In genomic region chr1:26668121-26668786, GRCh38 we compare ENCODE assay signal across 7 cellular contexts. TPM values are rescaled to one million over a fixed set of nuclear protein-coding genes. Genes with fewer than 3 reads are reported as not detected.
DNase-seq lines count a peak whose midpoint lies in the region; ATAC-seq and TF ChIP-seq lines count a peak whose summit lies in the region.
"Not testable (repeated sequence)": the region's sequence is repeated elsewhere in the genome, so short reads cannot be mapped to it uniquely, and the experiment has no call there.

No MANE protein-coding gene starts in this region.

- H3K27ac Mint-ChIP-seq in GM23338, result not testable (repeated sequence)
- peak overlapping the region; percentile 5 for H3K27ac Mint-ChIP-seq in chondrocyte (ENCODE audit: unreplicated experiment)

- not testable (repeated sequence) for H3K27ac ChIP-seq in GM23338 (ENCODE audit: low read depth); osteoblast (ENCODE audit: low read depth, low read length)

- H3K4me1 ChIP-seq in GM23338 (ENCODE audit: insufficient read depth); adipocyte (ENCODE audit: control insufficient read depth, insufficient read depth, low read length); osteoblast (ENCODE audit: insufficient read depth, low read length): not testable (repeated sequence)

- TF ChIP-seq RAD21 in Ishikawa (IDR thresholded peaks at IDR 0.05; ENCODE audit: low read depth), result not testable (repeated sequence)

- not testable (repeated sequence) for H3F3A ChIP-seq in GM23338 (replicated peaks; ENCODE audit: low read depth)

- H3K27me3 Mint-ChIP-seq in GM23338 (ENCODE audit: insufficient read depth, low read depth, poor library complexity); chondrocyte (ENCODE audit: low read depth): not testable (repeated sequence)

- not testable (repeated sequence) for H3K4me3 ChIP-seq in AG10803 (ENCODE audit: low read length); GM23338; adipocyte (ENCODE audit: low read length); osteoblast (ENCODE audit: insufficient read depth, low read length)

- DNase-seq in AG10803 (ENCODE audit: low read depth), result peak; percentile 25
- DNase-seq in GM23338 (ENCODE audit: low spot score); chondrocyte (ENCODE audit: low spot score): not testable (repeated sequence)
- DNase-seq in adipocyte (ENCODE audit: low read depth), result peak; percentile 45
- DNase-seq in glomerular visceral epithelial cell (ENCODE audit: extremely low spot score), result peak; percentile 29
- DNase-seq in osteoblast (ENCODE audit: insufficient read length, low spot score, missing footprints), result peak; percentile 19

- H3K9me3 Mint-ChIP-seq in GM23338; chondrocyte (ENCODE audit: low read depth): not testable (repeated sequence)

- TF ChIP-seq EP300 in Ishikawa (IDR thresholded peaks at IDR 0.05; ENCODE audit: borderline replicate concordance), result not testable (repeated sequence)

- not testable (repeated sequence) for H3K4me2 ChIP-seq in GM23338; osteoblast (ENCODE audit: insufficient read depth, low read length)

- H3K9me3 ChIP-seq in adipocyte (ENCODE audit: control insufficient read depth, low read length); osteoblast (ENCODE audit: low read depth, low read length): not testable (repeated sequence)

- H3K9ac ChIP-seq in adipocyte (ENCODE audit: low read length), result not testable (repeated sequence)

- H3K9me2 ChIP-seq in GM23338 (ENCODE audit: insufficient read depth), result not testable (repeated sequence)

- not testable (repeated sequence) for H3K4me1 Mint-ChIP-seq in GM23338; chondrocyte (ENCODE audit: low read depth)

- ATAC-seq in GM23338, result not testable (repeated sequence)

- not testable (repeated sequence) for H3K36me3 ChIP-seq in GM23338 (ENCODE audit: insufficient read depth); adipocyte (ENCODE audit: control insufficient read depth, insufficient read depth, low read length, severe bottlenecking); osteoblast (ENCODE audit: insufficient read depth, low read length)

- not testable (repeated sequence) for H3K27me3 ChIP-seq in GM23338 (ENCODE audit: insufficient read depth); adipocyte (replicated peaks; ENCODE audit: control insufficient read depth, insufficient read depth, low read length); osteoblast (ENCODE audit: insufficient read depth, low read length)

- not testable (repeated sequence) for H3K4me3 Mint-ChIP-seq in GM23338; chondrocyte (ENCODE audit: unreplicated experiment)

- H4K20me1 ChIP-seq in GM23338 (replicated peaks; ENCODE audit: insufficient read depth); osteoblast (ENCODE audit: insufficient read depth, low read length): not testable (repeated sequence)

- not testable (repeated sequence) for H3K36me3 Mint-ChIP-seq in GM23338 (ENCODE audit: low read depth); chondrocyte (ENCODE audit: low read depth)

- TF ChIP-seq CTCF in AG10803 (conservative IDR thresholded peaks at IDR 0.05; ENCODE audit: low read length); GM23338 (conservative IDR thresholded peaks at IDR 0.05; ENCODE audit: low read depth in 2 of 2); chondrocyte (IDR thresholded peaks at IDR 0.05); osteoblast (IDR thresholded peaks at IDR 0.05; ENCODE audit: extremely low read depth, low read depth, low read length): not testable (repeated sequence)

- H2AFZ ChIP-seq in GM23338, result 0 out of 2 replicates have a peak overlapping the region, but pooled peaks have one; percentile 47
- H2AFZ ChIP-seq in osteoblast (ENCODE audit: low read length), result not testable (repeated sequence)

- not testable (repeated sequence) for H3K79me2 ChIP-seq in GM23338 (replicated peaks; ENCODE audit: insufficient read depth); osteoblast (ENCODE audit: insufficient read depth, low read length)

TF ChIP-seq in Ishikawa, 13 proteins besides CTCF, POLR2A, EP300 and RAD21:
- 0 out of 2 replicates have a peak, but pooled peaks have one; percentile 21 for TF ChIP-seq TEAD4 (IDR thresholded peaks at IDR 0.05)

RNA-seq across cellular contexts. Expression of gene ARID1A, which starts 27.6 kb away (rescaled TPM):
- 82.1 and 104 TPM in 2 replicates for total RNA-seq in GM23338 (2014; rRNA removed; shearing (Covaris generic))
- 50.0 and 62.6 TPM in 2 replicates for polyA plus RNA-seq in GM23338 (2016; fragmentation: Nextera tagmentation; extraction: Ambion mirVana)
- 56.1 to 59.5 TPM (median 57.2 TPM) in 3 replicates for total RNA-seq in chondrocyte
- 22.8 and 23.6 TPM in 2 replicates for total RNA-seq in osteoblast
